25 cellular contexts compared by ENCODE assay signal in genomic region chr22:24119476-24119875, GRCh38.
DNase-seq lines count a peak whose midpoint lies in the region; ATAC-seq and TF ChIP-seq lines count a peak whose summit lies in the region.
"Had no signal": no experiment of that assay in that cellular context is flagged by ENCODE, and none has a peak within 500 bp of the region (broad histone marks: within the 10 kb centered on the region; RNA-seq: fewer than 3 reads in every experiment).

No MANE protein-coding gene starts in this region.

- 79% methylated on average over 10 of the region's 10 CpGs for WGBS in right cardiac atrium
- WGBS in esophagus squamous epithelium, 2 donors, result no CpG with 5 or more reads among the region's 10 CpGs
- 91 to 97% (median 93%) methylated on average over 8 to 10 of the region's 10 CpGs for WGBS in stomach, 5 donors

- H3K9me3 ChIP-seq in right cardiac atrium (ENCODE audit: control insufficient read depth, low read length) (no peaks in the 10 kb centered on the region), esophagus squamous epithelium (no peaks in the 10 kb centered on the region), stomach (no peaks in the 10 kb centered on the region)
- H3K9me3 ChIP-seq: BLaER1 treated with 17β-estradiol and CSF1 and Interleukin-3, amounts not matched to agents 10 nM and 100 nM; SK-N-SH had no signal

- H3K9me3 Mint-ChIP-seq in brain, result no peaks in the 10 kb centered on the region
- no peaks in the 10 kb centered on the region for H3K9me3 Mint-ChIP-seq in stimulated activated effector memory CD8-positive, alpha-beta T cell treated with anti-CD3 and anti-CD28 coated beads, Interleukin-12 subunit alpha, Interleukin-12 subunit beta, amount 100 ng/mL, for 72 hours
- H3K9me3 Mint-ChIP-seq: CD4-positive, alpha-beta T cell had no signal

- DNase-seq in Right ventricle myocardium inferior (ENCODE audit: missing footprints), result no peak
- DNase-seq in cardiac septum (ENCODE audit: low spot score), result no peak
- no peak for DNase-seq in right cardiac atrium
- no peak for DNase-seq in stimulated activated effector memory CD8-positive, alpha-beta T cell treated with anti-CD3 and anti-CD28 coated beads, Interleukin-12 subunit alpha, Interleukin-12 subunit beta, amount 100 ng/mL, for 72 hours (ENCODE audit: low spot score in 2 of 2)
- DNase-seq in esophagus squamous epithelium (lab: John Stamatoyannopoulos, UW), result no peak
- DNase-seq in stomach, result no peak
- DNase-seq: CD4-positive, alpha-beta T cell; HCEC 1CT; Kasumi-1; NCI-H1092 treated with DMSO at 0.1 percent for 48 hours; NCI-H1436; NCI-H187; NCI-H2081 treated with DMSO at 0.1 percent for 48 hours; NCI-H2171; NCI-H226; NCI-H510A; NCI-H69; SIG-M5; SK-N-SH had no signal

- no peak for TF ChIP-seq EP300 in stomach (IDR thresholded peaks at IDR 0.05)

- peak overlapping the region in 3 of 5 experiments; percentile 29 to 75 (median 67) for H3K27ac Mint-ChIP-seq in brain
- H3K27ac Mint-ChIP-seq in stimulated activated effector memory CD8-positive, alpha-beta T cell treated with anti-CD3 and anti-CD28 coated beads, Interleukin-12 subunit alpha, Interleukin-12 subunit beta, amount 100 ng/mL, for 72 hours, result peak overlapping the region; percentile 20
- H3K27ac Mint-ChIP-seq: CD4-positive, alpha-beta T cell had no signal

- TF ChIP-seq POLR2A in esophagus squamous epithelium (IDR thresholded peaks at IDR 0.05) (no peak), stomach (IDR thresholded peaks at IDR 0.05) (no peak)

- no peak overlapping the region for H3K4me3 Mint-ChIP-seq in brain
- H3K4me3 Mint-ChIP-seq in stimulated activated effector memory CD8-positive, alpha-beta T cell treated with anti-CD3 and anti-CD28 coated beads, Interleukin-12 subunit alpha, Interleukin-12 subunit beta, amount 100 ng/mL, for 72 hours, result no peak overlapping the region
- H3K4me3 Mint-ChIP-seq: CD4-positive, alpha-beta T cell had no signal

- intact Hi-C loops in Right ventricle myocardium inferior (cut with DNase I), result no loop called here
- intact Hi-C loops in cardiac septum (cut with DNase I), result no loop called here
- intact Hi-C loops in right cardiac atrium (cut with DNase I), result loop anchor here in 1 of 4 donors (10.0 kb wide), 1 partner anchor 115 kb away; the partner anchor contains the start of gene GSTT4
- intact Hi-C loops in esophagus squamous epithelium (cut with DNase I), result no loop called here
- intact Hi-C loops in stomach (cut with DNase I; ENCODE audit: low total_unique reads), result no loop called here

- H3K36me3 ChIP-seq in esophagus squamous epithelium (peaks cover 10 to 100% (median 14%) of the 10 kb centered on the region in 3 donors), stomach (peaks cover 50 to 100% (median 99%) of the 10 kb centered on the region in 4 donors)

- H3K4me3 ChIP-seq in right cardiac atrium (ENCODE audit: low read length), result no peak overlapping the region
- H3K4me3 ChIP-seq in esophagus squamous epithelium, result no peak overlapping the region
- no peak overlapping the region for H3K4me3 ChIP-seq in stomach
- H3K4me3 ChIP-seq: BLaER1 treated with 17β-estradiol and CSF1 and Interleukin-3, amounts not matched to agents 10 nM and 100 nM; K562 had no signal

- H3K27me3 ChIP-seq in right cardiac atrium (ENCODE audit: control insufficient read depth, insufficient read depth) (no peaks in the 10 kb centered on the region), esophagus squamous epithelium (no peaks in the 10 kb centered on the region), stomach (no peaks in the 10 kb centered on the region)
- H3K27me3 ChIP-seq: BLaER1 treated with 17β-estradiol and CSF1 and Interleukin-3, amounts not matched to agents 10 nM and 100 nM had no signal

- no peaks in the 10 kb centered on the region for H3K27me3 Mint-ChIP-seq in brain
- H3K27me3 Mint-ChIP-seq: CD4-positive, alpha-beta T cell had no signal

- H3K4me1 ChIP-seq in right cardiac atrium (ENCODE audit: control insufficient read depth, insufficient read depth, low read length) (peaks cover 14% of the 10 kb centered on the region), esophagus squamous epithelium (peaks cover 0 to 19% (median 0%) of the 10 kb centered on the region in 3 donors), stomach (peaks cover 0 to 4% (median 0%) of the 10 kb centered on the region in 4 donors)
- H3K4me1 ChIP-seq: BLaER1 treated with 17β-estradiol and CSF1 and Interleukin-3, amounts not matched to agents 10 nM and 100 nM had no signal

- H3K36me3 Mint-ChIP-seq in brain, result peaks cover 54% of the 10 kb centered on the region
- H3K36me3 Mint-ChIP-seq in stimulated activated effector memory CD8-positive, alpha-beta T cell treated with anti-CD3 and anti-CD28 coated beads, Interleukin-12 subunit alpha, Interleukin-12 subunit beta, amount 100 ng/mL, for 72 hours, result peaks cover 53% of the 10 kb centered on the region

- TF ChIP-seq CTCF in brain (conservative IDR thresholded peaks at IDR 0.05) (no peak), esophagus squamous epithelium (IDR thresholded peaks at IDR 0.05) (no peak), stomach (IDR thresholded peaks at IDR 0.05) (no peak)

- H3K4me1 Mint-ChIP-seq in brain, result peaks cover 11% of the 10 kb centered on the region
- H3K4me1 Mint-ChIP-seq in stimulated activated effector memory CD8-positive, alpha-beta T cell treated with anti-CD3 and anti-CD28 coated beads, Interleukin-12 subunit alpha, Interleukin-12 subunit beta, amount 100 ng/mL, for 72 hours, result no peaks in the 10 kb centered on the region

- ATAC-seq in Right ventricle myocardium inferior (peak; percentile 4), right cardiac atrium (peak in 1 of 2 donors; percentile 7), HG02588 (IDR thresholded peaks at IDR 0.05; ENCODE audit: unreplicated experiment) (no peak)
- ATAC-seq in stimulated activated effector memory CD8-positive, alpha-beta T cell treated with anti-CD3 and anti-CD28 coated beads, Interleukin-12 subunit alpha, Interleukin-12 subunit beta, amount 100 ng/mL, for 72 hours, result no peak
- ATAC-seq: K562, Panc1 had no signal

- H3K27ac ChIP-seq in right cardiac atrium (ENCODE audit: low read length), result peak overlapping the region; percentile 59
- H3K27ac ChIP-seq in esophagus squamous epithelium, result no peak overlapping the region
- H3K27ac ChIP-seq in stomach, result no peak overlapping the region
- H3K27ac ChIP-seq: BLaER1 treated with 17β-estradiol and CSF1 and Interleukin-3, amounts not matched to agents 10 nM and 100 nM; RWPE1 had no signal
